Comparison of ENCODE assay signal across 8 cellular contexts in genomic region chrX:54495814-54496516, GRCh38. TPM values are rescaled to one million over a fixed set of nuclear protein-coding genes. Genes with fewer than 3 reads are reported as not detected.
DNase-seq lines count a peak whose midpoint lies in the region; ATAC-seq lines count a peak whose summit lies in the region.

Gene FGD1, minus strand, starts transcription at chrX:54496234. Its CDS starts 802 bp downstream, at chrX:54495432.

- ATAC-seq in left lobe of liver (peak; percentile 96), HG03378 (IDR thresholded peaks at IDR 0.05; ENCODE audit: unreplicated experiment) (no peak), GM21529 (IDR thresholded peaks at IDR 0.05; ENCODE audit: unreplicated experiment) (no peak)

- DNase-seq in ELR (ENCODE audit: low read depth) (peak; percentile 66), NCI-H146 (lab: John Stamatoyannopoulos, UW) (peak; percentile 71), dermis blood vessel endothelial cell (peak; percentile 56), left lobe of liver (ENCODE audit: low spot score) (peak; percentile 69)
- DNase-seq in activated CD4-positive, alpha-beta T cell treated with anti-CD3 and anti-CD28 coated beads for 1 hour = peak; percentile 7
- DNase-seq in stimulated activated CD4-positive, alpha-beta T cell treated with anti-CD3 and anti-CD28 coated beads, Interleukin-2, amount 100 ng/mL, for 4 hours (ENCODE audit: low read depth) = peak; percentile 20

RNA-seq across cellular contexts. Expression of gene FGD1, which starts in this region (rescaled TPM):
- total RNA-seq in dermis blood vessel endothelial cell (2.4 and 3.2 TPM in 2 replicates), left lobe of liver (1.1 TPM)

Comparison
In these comparisons a context has a peak if more than half of its experiments do, and no peak if none do; other contexts are left out.
1. DNase-seq: peak in every context shown above with its lines; median percentile 71 in NCI-H146; 69 in left lobe of liver; 66 in ELR; 56 in dermis blood vessel endothelial cell; 20 in stimulated activated CD4-positive, alpha-beta T cell treated with anti-CD3 and anti-CD28 coated beads, Interleukin-2, amount 100 ng/mL, for 4 hours; 7 in activated CD4-positive, alpha-beta T cell treated with anti-CD3 and anti-CD28 coated beads for 1 hour.